In the genomic region with DNA sequence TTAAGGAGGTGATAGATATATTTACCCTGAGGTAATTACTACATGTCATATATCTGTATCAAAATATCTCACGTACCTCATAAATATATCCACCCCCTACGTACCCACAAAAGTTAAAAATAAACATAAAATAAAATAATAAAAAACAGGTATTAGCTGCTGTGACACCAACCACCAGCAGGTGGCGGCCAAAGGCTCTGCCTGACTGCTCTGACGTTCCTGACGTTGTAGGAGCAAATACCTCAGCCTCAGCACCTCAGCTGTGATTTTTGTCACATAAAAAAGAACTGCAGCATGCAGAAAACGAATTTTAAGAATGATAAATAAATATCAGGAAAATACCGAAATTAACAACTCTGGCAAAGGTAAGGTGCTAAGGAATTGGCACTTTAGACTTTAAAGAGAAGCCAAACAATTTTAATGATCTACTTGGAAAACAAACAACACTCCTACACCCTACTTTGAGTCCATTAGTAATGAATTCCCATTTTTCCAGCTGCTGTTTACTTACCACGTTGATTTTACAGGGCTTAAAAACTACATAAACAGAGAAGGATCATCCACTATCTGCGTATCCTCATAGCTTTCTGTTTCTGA, we compare ENCODE assay signal across 8 cellular contexts.
A peak's percentile ranks its signal among the peaks of the same experiment; 100 is the strongest.
DNase-seq lines count a peak whose midpoint lies in the region; ATAC-seq and TF ChIP-seq lines count a peak whose summit lies in the region.

No MANE protein-coding gene starts in this region.

- no peak overlapping the region for H3K4me3 Mint-ChIP-seq in T-helper 2 cell treated with Interferon-gamma antibody and Interleukin-4, amounts not matched to agents 5 μg/mL and 100 μg/mL, for 36 hours
- H3K4me3 Mint-ChIP-seq in activated naive CD4-positive, alpha-beta T cell treated with anti-CD3 and anti-CD28 coated beads, Interleukin-2, amount 10 ng/mL, durations not matched to agents 7 days and 5 days, result no peak overlapping the region

- H3K27me3 ChIP-seq in heart right ventricle, result no peaks in the 10 kb centered on the region
- H3K27me3 ChIP-seq in gastrocnemius medialis, result no peaks in the 10 kb centered on the region

- peaks cover 18% of the 10 kb centered on the region for H3K4me1 Mint-ChIP-seq in T-helper 2 cell treated with Interferon-gamma antibody and Interleukin-4, amounts not matched to agents 5 μg/mL and 100 μg/mL, for 36 hours (ENCODE audit: low read depth)
- peaks cover 4% of the 10 kb centered on the region for H3K4me1 Mint-ChIP-seq in activated naive CD4-positive, alpha-beta T cell treated with anti-CD3 and anti-CD28 coated beads, Interleukin-2, amount 10 ng/mL, durations not matched to agents 7 days and 5 days

- peaks cover 8% of the 10 kb centered on the region for H3K27me3 Mint-ChIP-seq in T-helper 2 cell treated with Interferon-gamma antibody and Interleukin-4, amounts not matched to agents 5 μg/mL and 100 μg/mL, for 36 hours (ENCODE audit: low read depth)
- H3K27me3 Mint-ChIP-seq in activated naive CD4-positive, alpha-beta T cell treated with anti-CD3 and anti-CD28 coated beads, Interleukin-2, amount 10 ng/mL, durations not matched to agents 7 days and 5 days, result peaks cover 15% of the 10 kb centered on the region

- H3K9me3 Mint-ChIP-seq in T-helper 2 cell treated with Interferon-gamma antibody and Interleukin-4, amounts not matched to agents 5 μg/mL and 100 μg/mL, for 36 hours, result no peaks in the 10 kb centered on the region
- H3K9me3 Mint-ChIP-seq in activated naive CD4-positive, alpha-beta T cell treated with anti-CD3 and anti-CD28 coated beads, Interleukin-2, amount 10 ng/mL, durations not matched to agents 7 days and 5 days, result no peaks in the 10 kb centered on the region

- in situ Hi-C loops in gastrocnemius medialis (cut with MboI; ENCODE audit: low sequenced_read_pairs in 4 of 4), result no loop called here

- no peaks in the 10 kb centered on the region for H3K36me3 Mint-ChIP-seq in T-helper 2 cell treated with Interferon-gamma antibody and Interleukin-4, amounts not matched to agents 5 μg/mL and 100 μg/mL, for 36 hours (ENCODE audit: low read depth)
- no peaks in the 10 kb centered on the region for H3K36me3 Mint-ChIP-seq in activated naive CD4-positive, alpha-beta T cell treated with anti-CD3 and anti-CD28 coated beads, Interleukin-2, amount 10 ng/mL, durations not matched to agents 7 days and 5 days

- H3K27ac ChIP-seq in RWPE1 (no peak overlapping the region), heart right ventricle (no peak overlapping the region), gastrocnemius medialis (no peak overlapping the region)

- CTCF ChIA-PET in RWPE1 (lab: Yijun Ruan, JAX), result interaction anchor here (0.5 to 1.6 kb wide), 20 partner anchors 9 to 1159 kb away, joined by 3 to 8 read pairs (median 4); no protein-coding TSS in a partner anchor
- CTCF ChIA-PET in activated naive CD4-positive, alpha-beta T cell treated with anti-CD3 and anti-CD28 coated beads, Interleukin-2, amount 10 ng/mL, durations not matched to agents 7 days and 5 days (lab: Charles Lee), result interaction anchor here (0.6 to 2.0 kb wide), 24 partner anchors 8 to 1052 kb away, joined by 3 to 31 read pairs (median 4); partner anchors contain the start of gene AMPH

- intact Hi-C loops in heart right ventricle (cut with DNase I), result loop anchor here in 7 of 10 donors (2.0 to 10.0 kb wide), 7 partner anchors 258 to 1123 kb away; no protein-coding TSS in a partner anchor
- intact Hi-C loops in gastrocnemius medialis (cut with DNase I; ENCODE audit: low total_unique reads), result loop anchor here (2.0 kb wide), 1 partner anchor 1122 kb away; no protein-coding TSS in a partner anchor

- TF ChIP-seq POLR2A in gastrocnemius medialis (IDR thresholded peaks at IDR 0.05), result no peak

- H3K4me1 ChIP-seq in heart right ventricle, result peaks cover 0 to 12% (median 0%) of the 10 kb centered on the region in 9 donors
- H3K4me1 ChIP-seq in gastrocnemius medialis, result peaks cover 0 to 4% of the 10 kb centered on the region in 2 donors

- DNase-seq in T-helper 2 cell (peak in 4 of 5 experiments; percentile 12 to 63 (median 37)), RWPE1 (ENCODE audit: low spot score) (peak; percentile 36), heart right ventricle (peak; percentile 15 to 50), gastrocnemius medialis (no peak)
- no peak for DNase-seq in T-helper 2 cell treated with Interferon-gamma antibody and Interleukin-4, amounts not matched to agents 5 μg/mL and 100 μg/mL, for 36 hours (ENCODE audit: low spot score)
- peak; percentile 66 for DNase-seq in activated naive CD4-positive, alpha-beta T cell treated with anti-CD3 and anti-CD28 coated beads, Interleukin-2, amount 10 ng/mL, durations not matched to agents 7 days and 5 days

- TF ChIP-seq CTCF in RWPE1 (conservative IDR thresholded peaks at IDR 0.05; ENCODE audit: low read depth), result peak; percentile 97
- peak; percentile 76 to 94 (median 92) for TF ChIP-seq CTCF in heart right ventricle (IDR thresholded peaks at IDR 0.05)
- TF ChIP-seq CTCF in gastrocnemius medialis (IDR thresholded peaks at IDR 0.05 in 4 of 5, conservative IDR thresholded peaks at IDR 0.05 in 1 of 5), result peak; percentile 28 to 76 (median 54)

- H3K27ac Mint-ChIP-seq in T-helper 2 cell treated with Interferon-gamma antibody and Interleukin-4, amounts not matched to agents 5 μg/mL and 100 μg/mL, for 36 hours, result no peak overlapping the region
- no peak overlapping the region for H3K27ac Mint-ChIP-seq in activated naive CD4-positive, alpha-beta T cell treated with anti-CD3 and anti-CD28 coated beads, Interleukin-2, amount 10 ng/mL, durations not matched to agents 7 days and 5 days

- POLR2A ChIA-PET in RWPE1 (lab: Yijun Ruan, JAX; ENCODE audit: low non-redundant PET), result no interaction called here

- ATAC-seq in HG03520 (IDR thresholded peaks at IDR 0.05; ENCODE audit: unreplicated experiment), result peak; percentile 47
- ATAC-seq in heart right ventricle, result peak in 3 of 8 donors; percentile 42 to 68 (median 62)
- no peak for ATAC-seq in gastrocnemius medialis
- no peak for ATAC-seq in GM18870 (IDR thresholded peaks at IDR 0.05; ENCODE audit: unreplicated experiment)

- H3K4me3 ChIP-seq in heart right ventricle (no peak overlapping the region), gastrocnemius medialis (no peak overlapping the region)

- 12% methylated on average over 9 of the region's 9 CpGs for WGBS in heart right ventricle, 2 donors

- H3K9me3 ChIP-seq in heart right ventricle (no peaks in the 10 kb centered on the region), gastrocnemius medialis (no peaks in the 10 kb centered on the region)

- H3K36me3 ChIP-seq in heart right ventricle (no peaks in the 10 kb centered on the region), gastrocnemius medialis (no peaks in the 10 kb centered on the region)

Comparison
In these comparisons a context has a peak if more than half of its experiments do, and no peak if none do; other contexts are left out.
1. DNase-seq: peak in T-helper 2 cell (4 of 5), RWPE1 (single experiment), activated naive CD4-positive, alpha-beta T cell treated with anti-CD3 and anti-CD28 coated beads, Interleukin-2, amount 10 ng/mL, durations not matched to agents 7 days and 5 days (single experiment) and heart right ventricle (2 of 2); none in T-helper 2 cell treated with Interferon-gamma antibody and Interleukin-4, amounts not matched to agents 5 μg/mL and 100 μg/mL, for 36 hours (single experiment) and gastrocnemius medialis (0 of 2).
2. Peak in every context shown above with its lines, with median percentiles within 50 percentile points of each other: CTCF ChIP-seq.